30 cellular contexts compared by ENCODE assay signal in genomic region chr12:43118881-43119280, GRCh38.
"Had no signal": no experiment of that assay in that cellular context is flagged by ENCODE, and none has a peak within 500 bp of the region (broad histone marks: within the 10 kb centered on the region; RNA-seq: fewer than 3 reads in every experiment).

No MANE protein-coding gene starts in this region.

- DNase-seq: activated effector memory CD4-positive, alpha-beta T cell treated with anti-CD3 and anti-CD28 coated beads, Interleukin-2, amount 50 U/mL, for 16 hours; activated effector memory CD4-positive, alpha-beta T cell treated with Interleukin-2 at 50 U/mL for 16 hours; activated gamma-delta T cell; activated gamma-delta T cell treated with Interleukin-2 at 50 U/mL for 16 hours; activated naive CD4-positive, alpha-beta T cell; activated naive CD4-positive, alpha-beta T cell treated with anti-CD3 and anti-CD28 coated beads for 36 hours; activated naive CD4-positive, alpha-beta T cell treated with anti-CD3 and anti-CD28 coated beads, Interleukin-2, amount 10 ng/mL, durations not matched to agents 7 days and 5 days; activated naive CD4-positive, alpha-beta T cell treated with anti-CD3 and anti-CD28 coated beads, Interleukin-2, amount 50 U/mL, for 16 hours; activated naive CD4-positive, alpha-beta T cell treated with Interleukin-2 at 50 U/mL for 16 hours; activated naive CD8-positive, alpha-beta T cell treated with anti-CD3 and anti-CD28 coated beads for 36 hours; activated naive CD8-positive, alpha-beta T cell treated with anti-CD3 and anti-CD28 coated beads, Interleukin-2, amount 10 ng/mL, durations not matched to agents 7 days and 5 days; activated naive CD8-positive, alpha-beta T cell treated with anti-CD3 and anti-CD28 coated beads, Interleukin-2, amount 50 U/mL, for 24 hours; activated T-cell treated with anti-CD3 and anti-CD28 coated beads, Interleukin-2, amount 50 U/mL, for 1 hour; activated T-cell treated with anti-CD3 and anti-CD28 coated beads, Interleukin-2, amount 50 U/mL, for 24 hours; activated T-cell treated with anti-CD3 and anti-CD28 coated beads, Interleukin-2, amount 50 U/mL, for 4 hours; activated T-cell treated with anti-CD3 and anti-CD28 coated beads, Interleukin-2, amount 50 U/mL, for 48 hours; activated T-cell treated with anti-CD3 and anti-CD28 coated beads, Interleukin-2, amount 50 U/mL, for 72 hours; adrenal gland; amniotic stem cell; amygdala; anterior cingulate cortex; aorta; body of pancreas; brain microvascular endothelial cell; caudate nucleus; central memory CD4-positive, alpha-beta T cell; cerebellar nuclear complex had no signal

- H3K27ac ChIP-seq: adrenal gland, ascending aorta, body of pancreas, brain microvascular endothelial cell, breast epithelium, cardiac muscle cell had no signal

- H3K4me3 ChIP-seq: adrenal gland, ascending aorta, body of pancreas, breast epithelium, cardiac muscle cell had no signal

- H3K4me1 ChIP-seq: adrenal gland, ascending aorta, body of pancreas, breast epithelium had no signal

- H3K27me3 ChIP-seq: adrenal gland, ascending aorta, body of pancreas, brain microvascular endothelial cell, breast epithelium, cardiac muscle cell had no signal

- H3K36me3 ChIP-seq: adrenal gland, ascending aorta, brain microvascular endothelial cell, breast epithelium, cardiac muscle cell had no signal

- H3K9me3 ChIP-seq: adrenal gland, ascending aorta, body of pancreas, breast epithelium had no signal
